Comparison of ENCODE assay signal across 12 cellular contexts in the genomic region with DNA sequence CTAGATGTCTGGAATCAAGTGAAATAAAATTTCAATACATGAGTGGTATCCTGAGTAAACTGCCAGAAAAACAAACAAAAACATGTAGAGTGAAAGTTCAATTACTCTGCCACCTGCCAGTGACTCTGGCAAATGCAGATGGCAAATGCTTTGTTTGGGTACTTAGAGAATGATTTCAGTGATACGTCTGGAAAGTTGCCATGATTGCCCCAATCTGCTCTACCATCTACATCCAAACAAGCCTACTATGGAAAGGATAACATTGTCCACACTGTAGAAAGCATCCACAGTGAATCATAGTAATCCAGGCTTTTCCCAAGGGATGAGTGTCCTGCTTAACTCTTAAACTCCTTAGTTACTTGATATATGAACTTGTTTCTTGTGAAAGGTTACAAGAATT. TPM values are rescaled to one million over a fixed set of nuclear protein-coding genes. Genes with fewer than 3 reads are reported as not detected.
DNase-seq lines count a peak whose midpoint lies in the region; ATAC-seq and TF ChIP-seq lines count a peak whose summit lies in the region.
"Had no signal": no experiment of that assay in that cellular context is flagged by ENCODE, and none has a peak within 500 bp of the region (broad histone marks: within the 10 kb centered on the region; RNA-seq: fewer than 3 reads in every experiment).

No MANE protein-coding gene starts in this region.

- DNase-seq in ELR (ENCODE audit: low read depth) (peak; percentile 61), NCI-H1694 treated with DMSO at 0.1 percent for 48 hours (lab: John Stamatoyannopoulos, UW) (peak; percentile 45), SK-N-DZ (ENCODE audit: low spot score) (peak; percentile 80), psoas muscle (no peak), NCI-H526 treated with DMSO at 0.1 percent for 48 hours (lab: John Stamatoyannopoulos, UW) (no peak), midbrain (lab: John Stamatoyannopoulos, UW) (no peak)
- no peak for DNase-seq in activated CD4-positive, alpha-beta memory T cell treated with anti-CD3 and anti-CD28 coated beads, Interleukin-2, amount 10 ng/mL, durations not matched to agents 7 days and 5 days
- DNase-seq: activated CD4-positive, alpha-beta T cell treated with anti-CD3 and anti-CD28 coated beads for 36 hours; activated naive CD8-positive, alpha-beta T cell treated with anti-CD3 and anti-CD28 coated beads, Interleukin-2, amount 10 ng/mL, durations not matched to agents 7 days and 5 days; left cardiac atrium; ovary had no signal

- no peak for TF ChIP-seq CTCF in psoas muscle (IDR thresholded peaks at IDR 0.05)

- peaks cover 41% of the 10 kb centered on the region for H3K27me3 Mint-ChIP-seq in activated CD4-positive, alpha-beta memory T cell treated with anti-CD3 and anti-CD28 coated beads, Interleukin-2, amount 10 ng/mL, durations not matched to agents 7 days and 5 days

- CTCF ChIA-PET in activated CD4-positive, alpha-beta memory T cell treated with anti-CD3 and anti-CD28 coated beads, Interleukin-2, amount 10 ng/mL, durations not matched to agents 7 days and 5 days (lab: Charles Lee), result no interaction called here

- 11 to 14% (median 13%) methylated on average over 1 of the region's 1 CpG for WGBS in psoas muscle, 3 donors

- H3K36me3 ChIP-seq in psoas muscle (ENCODE audit: insufficient read depth in 1 of 2, low read depth in 1 of 2), result no peaks in the 10 kb centered on the region
- H3K36me3 ChIP-seq: ovary had no signal

- H3K4me3 Mint-ChIP-seq in activated CD4-positive, alpha-beta memory T cell treated with anti-CD3 and anti-CD28 coated beads, Interleukin-2, amount 10 ng/mL, durations not matched to agents 7 days and 5 days, result no peak overlapping the region
- H3K4me3 Mint-ChIP-seq: activated CD4-positive, alpha-beta T cell treated with anti-CD3 and anti-CD28 coated beads for 36 hours; activated naive CD8-positive, alpha-beta T cell treated with anti-CD3 and anti-CD28 coated beads, Interleukin-2, amount 10 ng/mL, durations not matched to agents 7 days and 5 days had no signal

- H3K4me3 ChIP-seq in psoas muscle, result no peak overlapping the region
- H3K4me3 ChIP-seq: ovary had no signal

- no peaks in the 10 kb centered on the region for H3K9me3 ChIP-seq in psoas muscle
- H3K9me3 ChIP-seq: ovary had no signal

- H3K27me3 ChIP-seq in psoas muscle (ENCODE audit: insufficient read depth in 3 of 3, low read length in 2 of 3), result no peaks in the 10 kb centered on the region
- H3K27me3 ChIP-seq: ovary had no signal

- no peaks in the 10 kb centered on the region for H3K9me3 Mint-ChIP-seq in activated CD4-positive, alpha-beta memory T cell treated with anti-CD3 and anti-CD28 coated beads, Interleukin-2, amount 10 ng/mL, durations not matched to agents 7 days and 5 days
- H3K9me3 Mint-ChIP-seq: activated naive CD8-positive, alpha-beta T cell treated with anti-CD3 and anti-CD28 coated beads, Interleukin-2, amount 10 ng/mL, durations not matched to agents 7 days and 5 days had no signal

- peaks cover 34% of the 10 kb centered on the region for H3K4me1 ChIP-seq in psoas muscle

- POLR2A ChIA-PET in activated CD4-positive, alpha-beta memory T cell treated with anti-CD3 and anti-CD28 coated beads, Interleukin-2, amount 10 ng/mL, durations not matched to agents 7 days and 5 days (lab: Charles Lee), result no interaction called here

- no peak for ATAC-seq in psoas muscle
- ATAC-seq in HG02938 (IDR thresholded peaks at IDR 0.05; ENCODE audit: unreplicated experiment), result no peak
- ATAC-seq: activated CD4-positive, alpha-beta T cell treated with anti-CD3 and anti-CD28 coated beads for 36 hours; left cardiac atrium had no signal

- intact Hi-C loops in psoas muscle (cut with DNase I), result loop anchor here (5.0 kb wide), 2 partner anchors 40 kb away; no protein-coding TSS in a partner anchor

- peaks cover 5% of the 10 kb centered on the region for H3K36me3 Mint-ChIP-seq in activated CD4-positive, alpha-beta memory T cell treated with anti-CD3 and anti-CD28 coated beads, Interleukin-2, amount 10 ng/mL, durations not matched to agents 7 days and 5 days (ENCODE audit: low read depth)

- peaks cover 16% of the 10 kb centered on the region for H3K4me1 Mint-ChIP-seq in activated CD4-positive, alpha-beta memory T cell treated with anti-CD3 and anti-CD28 coated beads, Interleukin-2, amount 10 ng/mL, durations not matched to agents 7 days and 5 days

- H3K27ac Mint-ChIP-seq in activated CD4-positive, alpha-beta memory T cell treated with anti-CD3 and anti-CD28 coated beads, Interleukin-2, amount 10 ng/mL, durations not matched to agents 7 days and 5 days, result no peak overlapping the region
- H3K27ac Mint-ChIP-seq: activated CD4-positive, alpha-beta T cell treated with anti-CD3 and anti-CD28 coated beads for 36 hours; activated naive CD8-positive, alpha-beta T cell treated with anti-CD3 and anti-CD28 coated beads, Interleukin-2, amount 10 ng/mL, durations not matched to agents 7 days and 5 days had no signal

- H3K27ac ChIP-seq in psoas muscle, result peak overlapping the region; percentile 90
- H3K27ac ChIP-seq: ovary had no signal

RNA-seq across cellular contexts. Expression of a gene that starts 3.4 kb away (rescaled TPM):
- 0.41 and 0.45 TPM in 2 replicates for polyA plus RNA-seq in SK-N-DZ (2014; cell fraction: cytosol; rRNA removed)
- polyA plus RNA-seq in SK-N-DZ (2014; cell fraction: nucleus; rRNA removed), result 0.70 TPM in 1 of 2 replicates, not detected in the other
- 1 to 10 TPM in 2 of 4 donors, under 1 TPM in 2; 0.38 to 1.7 (median 0.74) TPM for total RNA-seq in psoas muscle
- 1 to 10 TPM in 1 of 3 donors, under 1 TPM in 2; 0.08 to 1.2 (median 0.75) TPM for polyA plus RNA-seq in psoas muscle
- total RNA-seq in activated CD4-positive, alpha-beta memory T cell treated with anti-CD3 and anti-CD28 coated beads, Interleukin-2, amount 10 ng/mL, durations not matched to agents 7 days and 5 days, result not detected
- total RNA-seq: activated CD4-positive, alpha-beta T cell treated with anti-CD3 and anti-CD28 coated beads for 36 hours; activated naive CD8-positive, alpha-beta T cell treated with anti-CD3 and anti-CD28 coated beads, Interleukin-2, amount 10 ng/mL, durations not matched to agents 7 days and 5 days had no signal

Comparison
In these comparisons a context has a peak if more than half of its experiments do, and no peak if none do; other contexts are left out.
1. DNase-seq: peak in ELR (single experiment), NCI-H1694 treated with DMSO at 0.1 percent for 48 hours (single experiment) and SK-N-DZ (single experiment); none in psoas muscle (0 of 2), activated CD4-positive, alpha-beta memory T cell treated with anti-CD3 and anti-CD28 coated beads, Interleukin-2, amount 10 ng/mL, durations not matched to agents 7 days and 5 days (single experiment), NCI-H526 treated with DMSO at 0.1 percent for 48 hours (single experiment) and midbrain (single experiment).